Comparison of ENCODE assay signal across 18 cellular contexts in genomic region chr11:134365011-134365925, GRCh38. TPM values are rescaled to one million over a fixed set of nuclear protein-coding genes. Genes with fewer than 3 reads are reported as not detected.
DNase-seq lines count a peak whose midpoint lies in the region; ATAC-seq and TF ChIP-seq lines count a peak whose summit lies in the region.
"Had no signal": no experiment of that assay in that cellular context is flagged by ENCODE, and none has a peak within 500 bp of the region (broad histone marks: within the 10 kb centered on the region; RNA-seq: fewer than 3 reads in every experiment).

No MANE protein-coding gene starts in this region.

- peak; percentile 54 for DNase-seq in Jurkat, Clone E6-1 (ENCODE audit: low read depth, low spot score)
- DNase-seq in chondrocyte (ENCODE audit: low spot score) (peak; percentile 78), mucosa of descending colon (peak in 2 of 3 donors; percentile 14 to 30), suprapubic skin (ENCODE audit: low spot score in 2 of 2) (peak; percentile 12 to 44), NCI-H2081 (lab: John Stamatoyannopoulos, UW) (no peak), H7 (no peak)
- DNase-seq: BE2C, H9, NCI-H1092, NCI-H1694, NCI-H345, NCI-H748 treated with DMSO at 0.1 percent for 48 hours, PC-3 had no signal

- peaks cover 17% of the 10 kb centered on the region for H3K27me3 Mint-ChIP-seq in chondrocyte (ENCODE audit: low read depth)

- no peak for TF ChIP-seq POLR2A in suprapubic skin (IDR thresholded peaks at IDR 0.05)

- no peak overlapping the region for H3K27ac ChIP-seq in suprapubic skin
- H3K27ac ChIP-seq: KMS-11, SK-N-MC had no signal

- H3K4me3 ChIP-seq in Jurkat, Clone E6-1 (ENCODE audit: low read length) = no peak overlapping the region
- H3K4me3 ChIP-seq in mucosa of descending colon (no peak overlapping the region), suprapubic skin (no peak overlapping the region), H7 (ENCODE audit: insufficient read depth, low read depth, low read length) (no peak overlapping the region)
- H3K4me3 ChIP-seq: SK-N-MC had no signal

- TF ChIP-seq CTCF in chondrocyte (IDR thresholded peaks at IDR 0.05) (no peak), mucosa of descending colon (IDR thresholded peaks at IDR 0.05) (no peak), suprapubic skin (IDR thresholded peaks at IDR 0.05) (no peak)

- H3K9me3 ChIP-seq in mucosa of descending colon (no peaks in the 10 kb centered on the region), suprapubic skin (no peaks in the 10 kb centered on the region)
- H3K9me3 ChIP-seq: BE2C had no signal

- H3K36me3 Mint-ChIP-seq in chondrocyte (ENCODE audit: low read depth) = no peaks in the 10 kb centered on the region
- H3K36me3 Mint-ChIP-seq: CD8-positive, alpha-beta memory T cell had no signal

- WGBS in suprapubic skin = 87% methylated on average over 6 of the region's 22 CpGs

- no peak overlapping the region for H3K27ac Mint-ChIP-seq in chondrocyte (ENCODE audit: unreplicated experiment)
- H3K27ac Mint-ChIP-seq: H9 had no signal

- intact Hi-C loops in mucosa of descending colon (cut with DNase I, micrococcal nuclease) = no loop called here

- H3K36me3 ChIP-seq in mucosa of descending colon (ENCODE audit: low read depth) (no peaks in the 10 kb centered on the region), suprapubic skin (no peaks in the 10 kb centered on the region), H7 (replicated peaks; ENCODE audit: control insufficient read depth, insufficient read depth, low read length) (no peaks in the 10 kb centered on the region)
- H3K36me3 ChIP-seq: BE2C had no signal

- H3K27me3 ChIP-seq in suprapubic skin (no peaks in the 10 kb centered on the region), H7 (ENCODE audit: control insufficient read depth, insufficient read depth, low read length) (no peaks in the 10 kb centered on the region)
- H3K27me3 ChIP-seq: BE2C had no signal

- ATAC-seq in mucosa of descending colon (no peak), GM18498 (IDR thresholded peaks at IDR 0.05; ENCODE audit: unreplicated experiment) (no peak)
- ATAC-seq: PC-3 had no signal

- H3K9me3 Mint-ChIP-seq in chondrocyte (ENCODE audit: low read depth) = no peaks in the 10 kb centered on the region
- H3K9me3 Mint-ChIP-seq: CD8-positive, alpha-beta memory T cell; H9 had no signal

- H3K4me3 Mint-ChIP-seq in chondrocyte (ENCODE audit: unreplicated experiment) = no peak overlapping the region
- H3K4me3 Mint-ChIP-seq: CD8-positive, alpha-beta memory T cell; H9 had no signal

- no peaks in the 10 kb centered on the region for H3K4me1 ChIP-seq in mucosa of descending colon (ENCODE audit: low read depth)
- no peaks in the 10 kb centered on the region for H3K4me1 ChIP-seq in suprapubic skin
- H3K4me1 ChIP-seq: BE2C had no signal

- TF ChIP-seq EP300 in suprapubic skin (IDR thresholded peaks at IDR 0.05) = no peak

- no peaks in the 10 kb centered on the region for H3K4me1 Mint-ChIP-seq in chondrocyte (ENCODE audit: low read depth)

RNA-seq across cellular contexts. Expression of gene GLB1L2, which starts 33.5 kb away (rescaled TPM):
- polyA plus RNA-seq in Jurkat, Clone E6-1 (2012; ENCODE audit: insufficient read depth, insufficient read length) = 24.5 TPM
- total RNA-seq in chondrocyte (0.34 to 0.74 TPM (median 0.35 TPM) in 3 replicates), mucosa of descending colon (10 to 100 TPM; 21.5 to 27.9 (median 26.9) TPM), suprapubic skin (10 to 100 TPM; 11.5 to 28.3 (median 21.8) TPM)
- total RNA-seq in H7 (2014; rRNA removed; shearing (Covaris generic)) = 3.7 and 4.1 TPM in 2 replicates

RNA-seq across cellular contexts. Expression of gene B3GAT1, which starts 46.8 kb away (rescaled TPM):
- polyA plus RNA-seq in Jurkat, Clone E6-1 (2012; ENCODE audit: insufficient read depth, insufficient read length) = 5.9 TPM
- total RNA-seq in chondrocyte (0.27 to 0.62 TPM (median 0.37 TPM) in 3 replicates), mucosa of descending colon (under 1 TPM; 0.09 to 0.38 (median 0.22) TPM), suprapubic skin (under 1 TPM; 0.26 to 0.93 (median 0.36) TPM)
- 9.9 and 12.8 TPM in 2 replicates for total RNA-seq in H7 (2014; rRNA removed; shearing (Covaris generic))
- total RNA-seq: MCF 10A, PC-3 had no signal

Comparison
In these comparisons a context has a peak if more than half of its experiments do, and no peak if none do; other contexts are left out.
1. DNase-seq: peak in Jurkat, Clone E6-1 (single experiment), chondrocyte (single experiment), mucosa of descending colon (2 of 3) and suprapubic skin (2 of 2); none in NCI-H2081 (0 of 2) and H7 (single experiment).